ENCODE assay signal across 9 cellular contexts in the genomic region with DNA sequence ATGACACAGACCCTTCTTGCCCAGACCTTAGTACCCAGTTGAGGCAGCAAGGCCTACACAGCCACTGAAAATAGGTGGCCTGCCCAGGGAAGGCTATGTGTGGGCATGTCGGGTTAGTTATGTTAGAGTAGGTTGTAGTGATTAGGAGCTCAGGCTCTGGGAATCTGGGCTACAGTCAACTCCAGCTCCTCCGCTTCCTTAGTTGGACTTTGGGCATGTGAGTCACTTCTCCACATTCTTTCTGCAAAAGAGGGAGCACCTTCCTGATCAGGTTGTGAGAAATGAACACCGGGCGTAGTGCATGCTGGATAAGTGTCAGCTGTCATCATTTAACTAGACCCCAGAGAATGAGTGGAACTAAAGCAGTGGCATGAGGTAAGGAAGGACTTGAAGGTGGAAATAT.
DNase-seq lines count a peak whose midpoint lies in the region; ATAC-seq and TF ChIP-seq lines count a peak whose summit lies in the region.
"Had no signal": no experiment of that assay in that cellular context is flagged by ENCODE, and none has a peak within 500 bp of the region (broad histone marks: within the 10 kb centered on the region; RNA-seq: fewer than 3 reads in every experiment).

No MANE protein-coding gene starts in this region.

- H3K27me3 ChIP-seq in left ventricle myocardium inferior (ENCODE audit: low read depth) (no peaks in the 10 kb centered on the region), prostate gland (replicated peaks; ENCODE audit: insufficient read depth) (no peaks in the 10 kb centered on the region)

- TF ChIP-seq POLR2A in prostate gland (IDR thresholded peaks at IDR 0.05) = no peak

- H3K9me3 Mint-ChIP-seq in WTC11 = no peaks in the 10 kb centered on the region
- H3K9me3 Mint-ChIP-seq: activated T-helper 2 cell treated with anti-CD3 and anti-CD28 coated beads, Interferon-gamma antibody, Interleukin-2, Interleukin-4, amounts not matched to agents 10 μg/mL and 5 μg/mL and 100 μg/mL, durations not matched to agents 14 hours and 24 hours and 36 hours had no signal

- intact Hi-C loops in left ventricle myocardium inferior (cut with micrococcal nuclease) (loop anchor here (10.0 kb wide), 1 partner anchor 61 kb away; the partner anchor contains the start of gene ARHGAP35), prostate gland (cut with DNase I) (no loop called here)

- H3K9me3 ChIP-seq in left ventricle myocardium inferior (replicated peaks) (no peaks in the 10 kb centered on the region), prostate gland (no peaks in the 10 kb centered on the region)

- H3K4me1 Mint-ChIP-seq in WTC11 = peaks cover 33% of the 10 kb centered on the region

- 46% methylated on average over 4 of the region's 4 CpGs for WGBS in prostate gland

- ATAC-seq in WTC11 = no peak
- ATAC-seq in GM19463 (IDR thresholded peaks at IDR 0.05; ENCODE audit: unreplicated experiment) = no peak
- ATAC-seq in HG03521 (IDR thresholded peaks at IDR 0.05; ENCODE audit: unreplicated experiment) = no peak

- peaks cover 14% of the 10 kb centered on the region for H3K36me3 Mint-ChIP-seq in WTC11

- CTCF ChIA-PET in WTC11 (lab: Charles Lee) = interaction anchor here (1.9 to 3.0 kb wide), 2 partner anchors 65 to 172 kb away, joined by 5 to 16 read pairs; no protein-coding TSS in a partner anchor

- peak; percentile 54 for DNase-seq in Caki2 (ENCODE audit: low read depth)
- no peak for DNase-seq in WTC11 (ENCODE audit: low spot score)
- DNase-seq in left ventricle myocardium inferior = no peak
- DNase-seq in prostate gland (ENCODE audit: low spot score) = no peak
- DNase-seq in NCI-H748 (lab: John Stamatoyannopoulos, UW; ENCODE audit: unreplicated experiment) = no peak
- DNase-seq in G401 (ENCODE audit: low spot score) = no peak

- peaks cover 71% of the 10 kb centered on the region for H3K4me1 ChIP-seq in left ventricle myocardium inferior
- peaks cover 33% of the 10 kb centered on the region for H3K4me1 ChIP-seq in prostate gland (replicated peaks)

- TF ChIP-seq CTCF in WTC11 (IDR thresholded peaks at IDR 0.05) = no peak
- no peak for TF ChIP-seq CTCF in left ventricle myocardium inferior (IDR thresholded peaks at IDR 0.05; ENCODE audit: borderline replicate concordance)
- no peak for TF ChIP-seq CTCF in prostate gland (IDR thresholded peaks at IDR 0.05)

- H3K4me3 Mint-ChIP-seq in WTC11 = no peak overlapping the region

- peak overlapping the region; percentile 73 for H3K27ac ChIP-seq in left ventricle myocardium inferior (replicated peaks)
- H3K27ac ChIP-seq in prostate gland = peak overlapping the region; percentile 71 to 72

- in situ Hi-C loops in Caki2 (cut with HindIII; ENCODE audit: low pct_unique_long_range_greater_than_20kb, low sequenced_read_pairs) (no loop called here), G401 (cut with HindIII; ENCODE audit: low sequenced_read_pairs) (loop anchor here (5.0 kb wide), 1 partner anchor 42 kb away; no protein-coding TSS in a partner anchor)

- H3K4me3 ChIP-seq in left ventricle myocardium inferior (peak overlapping the region; percentile 2), prostate gland (no peak overlapping the region)

- H3K27me3 Mint-ChIP-seq in WTC11 (ENCODE audit: low read depth) = no peaks in the 10 kb centered on the region

- H3K36me3 ChIP-seq in left ventricle myocardium inferior = peaks cover 20% of the 10 kb centered on the region
- H3K36me3 ChIP-seq in prostate gland = no peaks in the 10 kb centered on the region

- H3K27ac Mint-ChIP-seq in WTC11 = 0 out of 2 replicates have a peak overlapping the region, but pooled peaks have one; percentile 4

- POLR2A ChIA-PET in WTC11 (lab: Charles Lee) = no interaction called here

TF ChIP-seq in WTC11, 78 proteins besides CTCF, POLR2A, EP300 and RAD21:
- TF ChIP-seq GABPB1 (CRISPR knock-in tag; IDR thresholded peaks at IDR 0.05) (peak; percentile 38; the same call in 1 of the 2 replicates), CBFB (CRISPR knock-in tag; IDR thresholded peaks at IDR 0.05; ENCODE audit: low read depth) (no peak)
